In the genomic region with DNA sequence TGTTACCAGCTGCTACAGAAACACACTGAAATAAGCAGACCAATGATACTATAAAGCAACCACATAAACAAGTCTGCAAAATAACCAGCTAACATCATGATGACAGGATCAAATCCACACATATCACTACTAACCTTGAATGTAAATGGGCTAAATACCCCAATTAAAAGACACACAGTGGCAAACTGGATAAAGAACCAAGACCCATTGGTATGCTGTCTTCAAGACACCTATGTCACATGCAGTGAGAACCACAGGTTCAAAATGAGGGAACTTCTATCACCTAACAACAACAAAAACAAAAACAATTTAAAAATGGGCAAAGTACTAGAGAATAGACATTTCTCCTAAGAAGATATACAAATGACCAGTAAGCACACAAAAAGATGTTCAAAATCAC, we compare ENCODE assay signal across 3 cellular contexts.
"Had no signal": no experiment of that assay in that cellular context is flagged by ENCODE, and none has a peak within 500 bp of the region (broad histone marks: within the 10 kb centered on the region; RNA-seq: fewer than 3 reads in every experiment).

No MANE protein-coding gene starts in this region.

- H3K4me3 ChIP-seq: GM12878 had no signal

- DNase-seq: GDM1, GF-D8 had no signal
